ENCODE assay signal across 9 cellular contexts in the genomic region with DNA sequence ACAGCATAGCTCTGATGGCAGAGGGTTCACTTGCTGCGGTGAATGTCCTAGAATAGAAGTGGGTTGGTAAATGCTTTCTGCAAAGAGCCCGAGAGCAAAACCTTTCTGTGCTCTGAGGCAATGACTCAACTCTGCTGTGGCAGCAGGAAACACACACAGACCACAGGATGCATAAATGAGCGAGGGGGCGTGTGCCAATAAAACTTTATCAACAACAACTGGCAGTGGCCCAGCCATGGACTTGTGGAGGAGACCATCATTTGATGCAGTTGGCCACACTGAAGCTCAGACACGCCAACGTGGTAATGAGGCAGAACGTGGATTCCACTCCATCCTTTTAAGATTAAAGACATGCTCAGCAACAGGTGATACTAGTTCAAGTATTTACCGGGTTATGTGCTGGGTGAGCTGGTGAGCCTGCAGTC. TPM values are rescaled to one million over a fixed set of nuclear protein-coding genes. Genes with fewer than 3 reads are reported as not detected.
DNase-seq lines count a peak whose midpoint lies in the region; ATAC-seq and TF ChIP-seq lines count a peak whose summit lies in the region.
"Had no signal": no experiment of that assay in that cellular context is flagged by ENCODE, and none has a peak within 500 bp of the region (broad histone marks: within the 10 kb centered on the region; RNA-seq: fewer than 3 reads in every experiment).

No MANE protein-coding gene starts in this region.

- TF ChIP-seq CTCF in AG09309 (IDR thresholded peaks at IDR 0.05; ENCODE audit: control insufficient read depth, insufficient read depth, low read depth, low read length, missing control alignments) (no peak), astrocyte of the cerebellum (IDR thresholded peaks at IDR 0.05; ENCODE audit: low read depth, low read length, missing control alignments) (no peak), gastroesophageal sphincter (IDR thresholded peaks at IDR 0.05) (no peak)

- no peak for TF ChIP-seq EP300 in gastroesophageal sphincter (IDR thresholded peaks at IDR 0.05)

- peaks cover 10% of the 10 kb centered on the region for H3K27me3 ChIP-seq in gastroesophageal sphincter

- intact Hi-C loops in posterior vena cava (cut with DNase I): no loop called here

- H3K27ac ChIP-seq in gastroesophageal sphincter: no peak overlapping the region

- H3K4me3 ChIP-seq in AG09309 (ENCODE audit: control insufficient read depth, low read depth, low read length) (no peak overlapping the region), astrocyte of the cerebellum (ENCODE audit: low read depth, low read length) (no peak overlapping the region), gastroesophageal sphincter (no peak overlapping the region)
- H3K4me3 ChIP-seq: lung had no signal

- peaks cover 0 to 25% of the 10 kb centered on the region in 2 donors for H3K36me3 ChIP-seq in gastroesophageal sphincter

- WGBS in gastroesophageal sphincter (ENCODE audit: low coverage in 1 of 2), 2 donors: 71 to 80% methylated on average over 1 to 4 of the region's 8 CpGs

- no peak for TF ChIP-seq POLR2A in gastroesophageal sphincter (IDR thresholded peaks at IDR 0.05)

- ATAC-seq in GM19397 (IDR thresholded peaks at IDR 0.05; ENCODE audit: unreplicated experiment) (peak; percentile 93), HG03457 (IDR thresholded peaks at IDR 0.05; ENCODE audit: unreplicated experiment) (peak; percentile 95), gastroesophageal sphincter (no peak)

- DNase-seq in AG09309 (ENCODE audit: low read depth) (peak; percentile 48), T-helper 22 cell (ENCODE audit: low read depth) (peak; percentile 69), astrocyte of the cerebellum (ENCODE audit: low read depth) (peak; percentile 67), posterior vena cava (ENCODE audit: low spot score) (peak; percentile 56), DMS153 treated with DMSO at 0.1 percent for 48 hours (lab: John Stamatoyannopoulos, UW; ENCODE audit: unreplicated experiment) (no peak)

- H3K4me1 ChIP-seq in gastroesophageal sphincter: peaks cover 0 to 13% (median 3%) of the 10 kb centered on the region in 3 donors

- no peaks in the 10 kb centered on the region for H3K9me3 ChIP-seq in gastroesophageal sphincter

- in situ Hi-C loops in astrocyte of the cerebellum (cut with HindIII; ENCODE audit: low sequenced_read_pairs): no loop called here

RNA-seq across cellular contexts. Expression of a gene that starts 6.8 kb away (rescaled TPM):
- total RNA-seq in posterior vena cava: 10 to 100 TPM; 29.4 to 32.4 TPM
- 10 to 100 TPM; 37.7 to 63.4 (median 46.7) TPM for total RNA-seq in gastroesophageal sphincter

RNA-seq across cellular contexts. Expression of a gene that starts 8.4 kb away (rescaled TPM):
- total RNA-seq in posterior vena cava: 10 to 100 TPM; 25.4 to 25.8 TPM
- 10 to 100 TPM; 44.6 to 82.9 (median 51.6) TPM for total RNA-seq in gastroesophageal sphincter
